Comparison of ENCODE assay signal across 8 cellular contexts in the genomic region with DNA sequence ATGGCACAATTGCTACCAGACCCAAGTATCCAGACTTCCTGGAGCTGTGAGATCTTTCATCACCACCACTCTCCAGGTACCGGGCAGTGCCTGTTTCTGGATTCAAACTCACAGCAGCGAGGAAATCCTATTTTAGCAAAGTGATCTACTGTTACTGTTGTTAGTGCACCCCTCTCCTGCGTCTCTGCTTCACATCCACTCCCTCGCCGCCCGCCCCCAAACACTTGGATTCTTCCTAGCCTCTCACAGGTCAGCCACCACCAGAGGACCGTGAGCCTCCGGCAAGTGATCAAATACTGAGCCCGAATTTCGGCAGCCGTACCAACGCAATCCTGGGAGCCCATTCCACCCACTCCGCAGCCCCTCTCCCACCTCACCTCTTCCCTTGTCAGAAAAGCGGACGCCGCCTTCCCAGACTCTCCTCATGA. TPM values are rescaled to one million over a fixed set of nuclear protein-coding genes. Genes with fewer than 3 reads are reported as not detected.
A peak's percentile ranks its signal among the peaks of the same experiment; 100 is the strongest.
DNase-seq lines count a peak whose midpoint lies in the region; ATAC-seq lines count a peak whose summit lies in the region.

No MANE protein-coding gene starts in this region.

- H3K9me3 ChIP-seq in mesenchymal stem cell (ENCODE audit: control insufficient read depth, low read length) = no peaks in the 10 kb centered on the region

- H3K27me3 ChIP-seq in ACC112 (ENCODE audit: insufficient read depth, low read length) (no peaks in the 10 kb centered on the region), mesenchymal stem cell (ENCODE audit: control insufficient read depth in 1 of 2, insufficient read depth in 1 of 2, low read length in 2 of 2) (no peaks in the 10 kb centered on the region)

- CTCF ChIA-PET in activated CD4-positive, alpha-beta T cell treated with anti-CD3 and anti-CD28 coated beads, Interleukin-2, amount 10 ng/mL, durations not matched to agents 7 days and 5 days (lab: Charles Lee) = no interaction called here

- peaks cover 62% of the 10 kb centered on the region for H3K4me1 Mint-ChIP-seq in activated CD4-positive, alpha-beta T cell treated with anti-CD3 and anti-CD28 coated beads, Interleukin-2, amount 10 ng/mL, durations not matched to agents 7 days and 5 days
- peaks cover 28 to 48% of the 10 kb centered on the region in 2 donors for H3K4me1 Mint-ChIP-seq in effector memory CD8-positive, alpha-beta T cell (ENCODE audit: low read depth in 2 of 2)

- H3K27ac Mint-ChIP-seq in activated CD4-positive, alpha-beta T cell treated with anti-CD3 and anti-CD28 coated beads, Interleukin-2, amount 10 ng/mL, durations not matched to agents 7 days and 5 days = peak overlapping the region; percentile 99
- peak overlapping the region; percentile 99 to 100 for H3K27ac Mint-ChIP-seq in effector memory CD8-positive, alpha-beta T cell

- H2BK120ac ChIP-seq in mesenchymal stem cell (ENCODE audit: low read depth, low read length) = no peak overlapping the region

- peak overlapping the region; percentile 40 for H3K4me2 ChIP-seq in mesenchymal stem cell (ENCODE audit: low read length, poor library complexity, severe bottlenecking)

- H3K27ac ChIP-seq in ACC112 (ENCODE audit: low read depth, low read length) = peak overlapping the region; percentile 93
- peak overlapping the region; percentile 99 for H3K27ac ChIP-seq in mesenchymal stem cell (ENCODE audit: low read length, poor library complexity, severe bottlenecking)

- H3K4ac ChIP-seq in mesenchymal stem cell (ENCODE audit: low read depth in 1 of 2, low read length in 2 of 2) = peak overlapping the region; percentile 68 to 91

- H3K36me3 ChIP-seq in ACC112 (ENCODE audit: insufficient read depth, low read length) (peaks cover 5% of the 10 kb centered on the region), mesenchymal stem cell (ENCODE audit: control insufficient read depth in 1 of 2, insufficient read depth in 2 of 2, low read depth in 1 of 2, low read length in 2 of 2) (peaks cover 0 to 6% of the 10 kb centered on the region in 2 experiments)

- H3K4me1 ChIP-seq in ACC112 (ENCODE audit: control insufficient read depth, insufficient read depth, low read length, unreplicated experiment) (peaks cover 15% of the 10 kb centered on the region), mesenchymal stem cell (ENCODE audit: control insufficient read depth, insufficient read depth, low read depth, low read length) (peaks cover 4% of the 10 kb centered on the region)

- peak overlapping the region; percentile 81 for H2AFZ ChIP-seq in ACC112 (ENCODE audit: low read length, unreplicated experiment)
- H2AFZ ChIP-seq in mesenchymal stem cell (ENCODE audit: low read depth, low read length) = peak overlapping the region; percentile 42

- H2BK5ac ChIP-seq in mesenchymal stem cell (ENCODE audit: low read depth, low read length, poor library complexity, severe bottlenecking) = peak overlapping the region; percentile 95

- peak overlapping the region; percentile 4 to 100 for H3K18ac ChIP-seq in mesenchymal stem cell (ENCODE audit: low read depth in 1 of 2, low read length in 2 of 2)

- peak; percentile 33 for DNase-seq in NCI-H226
- DNase-seq in activated CD4-positive, alpha-beta T cell treated with anti-CD3 and anti-CD28 coated beads, Interleukin-2, amount 10 ng/mL, durations not matched to agents 7 days and 5 days = peak; percentile 66
- peak in 1 of 3 experiments; percentile 51 for DNase-seq in effector memory CD8-positive, alpha-beta T cell
- DNase-seq in mesenchymal stem cell = peak; percentile 83
- peak; percentile 69 for DNase-seq in stimulated activated CD8-positive, alpha-beta memory T cell treated with anti-CD3 and anti-CD28 coated beads, Interleukin-4, amount 100 ng/mL, for 48 hours

- ATAC-seq in GM18498 (IDR thresholded peaks at IDR 0.05; ENCODE audit: unreplicated experiment) = peak; percentile 66
- ATAC-seq in HG02885 (IDR thresholded peaks at IDR 0.05; ENCODE audit: poor library complexity, unreplicated experiment) = peak; percentile 53
- peak; percentile 64 for ATAC-seq in effector memory CD8-positive, alpha-beta T cell (replicated peaks)

- peaks cover 63% of the 10 kb centered on the region for H3K79me2 ChIP-seq in ACC112 (ENCODE audit: control insufficient read depth, insufficient read depth, low read length, unreplicated experiment)

- POLR2A ChIA-PET in activated CD4-positive, alpha-beta T cell treated with anti-CD3 and anti-CD28 coated beads, Interleukin-2, amount 10 ng/mL, durations not matched to agents 7 days and 5 days (lab: Charles Lee) = no interaction called here

- no peaks in the 10 kb centered on the region for H3K27me3 Mint-ChIP-seq in activated CD4-positive, alpha-beta T cell treated with anti-CD3 and anti-CD28 coated beads, Interleukin-2, amount 10 ng/mL, durations not matched to agents 7 days and 5 days
- no peaks in the 10 kb centered on the region for H3K27me3 Mint-ChIP-seq in effector memory CD8-positive, alpha-beta T cell

- H3K36me3 Mint-ChIP-seq in activated CD4-positive, alpha-beta T cell treated with anti-CD3 and anti-CD28 coated beads, Interleukin-2, amount 10 ng/mL, durations not matched to agents 7 days and 5 days (ENCODE audit: low read depth) = peaks cover 51% of the 10 kb centered on the region
- H3K36me3 Mint-ChIP-seq in effector memory CD8-positive, alpha-beta T cell (ENCODE audit: insufficient read depth) = peaks cover 16% of the 10 kb centered on the region

- under 1% methylated on average over 16 of the region's 16 CpGs for WGBS in mesenchymal stem cell

- H3K9ac ChIP-seq in mesenchymal stem cell (ENCODE audit: low read length) = peak overlapping the region; percentile 100

- peak overlapping the region; percentile 52 for H4K8ac ChIP-seq in mesenchymal stem cell (ENCODE audit: low read length)

- H3K4me3 Mint-ChIP-seq in activated CD4-positive, alpha-beta T cell treated with anti-CD3 and anti-CD28 coated beads, Interleukin-2, amount 10 ng/mL, durations not matched to agents 7 days and 5 days = peak overlapping the region; percentile 96
- peak overlapping the region; percentile 97 for H3K4me3 Mint-ChIP-seq in effector memory CD8-positive, alpha-beta T cell

- no peak overlapping the region for H4K91ac ChIP-seq in mesenchymal stem cell (ENCODE audit: low read length)

- H3K9me3 Mint-ChIP-seq in activated CD4-positive, alpha-beta T cell treated with anti-CD3 and anti-CD28 coated beads, Interleukin-2, amount 10 ng/mL, durations not matched to agents 7 days and 5 days = no peaks in the 10 kb centered on the region
- H3K9me3 Mint-ChIP-seq in effector memory CD8-positive, alpha-beta T cell = no peaks in the 10 kb centered on the region

- H3K4me3 ChIP-seq in ACC112 (ENCODE audit: low read depth, low read length) (peak overlapping the region; percentile 85), mesenchymal stem cell (ENCODE audit: insufficient read depth in 1 of 2, low read depth in 1 of 2, low read length in 2 of 2) (peak overlapping the region; percentile 84 to 99)

- no peak overlapping the region for H2BK15ac ChIP-seq in mesenchymal stem cell (ENCODE audit: low read depth, poor library complexity, severe bottlenecking)

- peaks cover 24% of the 10 kb centered on the region for H3K79me1 ChIP-seq in mesenchymal stem cell (replicated peaks; ENCODE audit: low read length, poor library complexity, severe bottlenecking)

- no peak overlapping the region for H2AK5ac ChIP-seq in mesenchymal stem cell (ENCODE audit: low read length, severe bottlenecking)

- no peak overlapping the region for H2BK12ac ChIP-seq in mesenchymal stem cell (ENCODE audit: low read length in 2 of 2)

- no peak overlapping the region for H3K14ac ChIP-seq in mesenchymal stem cell (ENCODE audit: low read length in 2 of 2)

- H3K23ac ChIP-seq in mesenchymal stem cell (ENCODE audit: low read length in 2 of 2) = no peak overlapping the region

RNA-seq across cellular contexts. Expression of gene METTL4, which starts 0.5 kb away (rescaled TPM):
- 10 to 100 TPM; 20.3 to 25.5 TPM for total RNA-seq in activated CD4-positive, alpha-beta T cell treated with anti-CD3 and anti-CD28 coated beads, Interleukin-2, amount 10 ng/mL, durations not matched to agents 7 days and 5 days
- 4.5 TPM for polyA plus RNA-seq in mesenchymal stem cell (2013, experiment 1 of 2)
- polyA plus RNA-seq in mesenchymal stem cell (2013, experiment 2 of 2) = 4.5 TPM

RNA-seq across cellular contexts. Expression of gene NDC80, which starts 0.6 kb away (rescaled TPM):
- total RNA-seq in activated CD4-positive, alpha-beta T cell treated with anti-CD3 and anti-CD28 coated beads, Interleukin-2, amount 10 ng/mL, durations not matched to agents 7 days and 5 days = 10 to 100 TPM; 92.3 to 96.5 TPM
- 3.6 TPM for polyA plus RNA-seq in mesenchymal stem cell (2013, experiment 1 of 2)
- 4.0 TPM for polyA plus RNA-seq in mesenchymal stem cell (2013, experiment 2 of 2)
